1 cellular context compared by ENCODE assay signal in the genomic region with DNA sequence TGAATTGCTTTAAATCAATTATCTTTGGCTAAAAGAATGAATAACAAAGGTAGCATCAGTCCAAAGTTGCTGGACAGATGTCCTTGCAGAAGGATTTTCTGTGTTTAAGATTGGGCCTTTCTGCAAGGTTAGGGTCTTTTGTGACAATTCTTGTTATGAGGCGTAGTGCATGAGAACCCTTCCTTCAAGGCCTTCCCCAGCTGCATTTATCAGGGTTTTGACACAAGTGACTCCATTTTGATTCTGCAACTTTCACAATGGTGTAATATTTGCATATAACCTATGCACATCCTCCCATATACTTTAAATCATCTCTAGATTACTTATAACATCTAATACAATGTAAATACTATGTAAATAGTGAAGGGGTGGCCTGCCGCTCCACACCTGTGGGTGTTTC.
TF ChIP-seq lines count a peak whose summit lies in the region.

No MANE protein-coding gene starts in this region.

TF ChIP-seq in K562, 482 proteins besides CTCF, POLR2A, EP300 and RAD21 (continued from another document and continues in another):
- TF ChIP-seq, protein P1, sequence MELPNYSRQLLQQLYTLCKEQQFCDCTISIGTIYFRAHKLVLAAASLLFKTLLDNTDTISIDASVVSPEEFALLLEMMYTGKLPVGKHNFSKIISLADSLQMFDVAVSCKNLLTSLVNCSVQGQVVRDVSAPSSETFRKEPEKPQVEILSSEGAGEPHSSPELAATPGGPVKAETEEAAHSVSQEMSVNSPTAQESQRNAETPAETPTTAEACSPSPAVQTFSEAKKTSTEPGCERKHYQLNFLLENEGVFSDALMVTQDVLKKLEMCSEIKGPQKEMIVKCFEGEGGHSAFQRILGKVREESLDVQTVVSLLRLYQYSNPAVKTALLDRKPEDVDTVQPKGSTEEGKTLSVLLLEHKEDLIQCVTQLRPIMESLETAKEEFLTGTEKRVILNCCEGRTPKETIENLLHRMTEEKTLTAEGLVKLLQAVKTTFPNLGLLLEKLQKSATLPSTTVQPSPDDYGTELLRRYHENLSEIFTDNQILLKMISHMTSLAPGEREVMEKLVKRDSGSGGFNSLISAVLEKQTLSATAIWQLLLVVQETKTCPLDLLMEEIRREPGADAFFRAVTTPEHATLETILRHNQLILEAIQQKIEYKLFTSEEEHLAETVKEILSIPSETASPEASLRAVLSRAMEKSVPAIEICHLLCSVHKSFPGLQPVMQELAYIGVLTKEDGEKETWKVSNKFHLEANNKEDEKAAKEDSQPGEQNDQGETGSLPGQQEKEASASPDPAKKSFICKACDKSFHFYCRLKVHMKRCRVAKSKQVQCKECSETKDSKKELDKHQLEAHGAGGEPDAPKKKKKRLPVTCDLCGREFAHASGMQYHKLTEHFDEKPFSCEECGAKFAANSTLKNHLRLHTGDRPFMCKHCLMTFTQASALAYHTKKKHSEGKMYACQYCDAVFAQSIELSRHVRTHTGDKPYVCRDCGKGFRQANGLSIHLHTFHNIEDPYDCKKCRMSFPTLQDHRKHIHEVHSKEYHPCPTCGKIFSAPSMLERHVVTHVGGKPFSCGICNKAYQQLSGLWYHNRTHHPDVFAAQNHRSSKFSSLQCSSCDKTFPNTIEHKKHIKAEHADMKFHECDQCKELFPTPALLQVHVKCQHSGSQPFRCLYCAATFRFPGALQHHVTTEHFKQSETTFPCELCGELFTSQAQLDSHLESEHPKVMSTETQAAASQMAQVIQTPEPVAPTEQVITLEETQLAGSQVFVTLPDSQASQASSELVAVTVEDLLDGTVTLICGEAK (IDR thresholded peaks at IDR 0.05) = no peak
- TF ChIP-seq, protein P1 (CRISPR knock-in tag; IDR thresholded peaks at IDR 0.05) = no peak
- no peak for TF ChIP-seq ZC3H4 (CRISPR knock-in tag; IDR thresholded peaks at IDR 0.05; ENCODE audit: borderline replicate concordance)
- TF ChIP-seq, protein P2, sequence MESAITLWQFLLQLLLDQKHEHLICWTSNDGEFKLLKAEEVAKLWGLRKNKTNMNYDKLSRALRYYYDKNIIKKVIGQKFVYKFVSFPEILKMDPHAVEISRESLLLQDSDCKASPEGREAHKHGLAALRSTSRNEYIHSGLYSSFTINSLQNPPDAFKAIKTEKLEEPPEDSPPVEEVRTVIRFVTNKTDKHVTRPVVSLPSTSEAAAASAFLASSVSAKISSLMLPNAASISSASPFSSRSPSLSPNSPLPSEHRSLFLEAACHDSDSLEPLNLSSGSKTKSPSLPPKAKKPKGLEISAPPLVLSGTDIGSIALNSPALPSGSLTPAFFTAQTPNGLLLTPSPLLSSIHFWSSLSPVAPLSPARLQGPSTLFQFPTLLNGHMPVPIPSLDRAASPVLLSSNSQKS (CRISPR knock-in tag; IDR thresholded peaks at IDR 0.05) = no peak
- no peak for TF ChIP-seq HNRNPLL (IDR thresholded peaks at IDR 0.05; ENCODE audit: low read depth, low read length, poor library complexity, severe bottlenecking)
- TF ChIP-seq ZNF695 (CRISPR knock-in tag; IDR thresholded peaks at IDR 0.05) = no peak
- TF ChIP-seq, protein P3, sequence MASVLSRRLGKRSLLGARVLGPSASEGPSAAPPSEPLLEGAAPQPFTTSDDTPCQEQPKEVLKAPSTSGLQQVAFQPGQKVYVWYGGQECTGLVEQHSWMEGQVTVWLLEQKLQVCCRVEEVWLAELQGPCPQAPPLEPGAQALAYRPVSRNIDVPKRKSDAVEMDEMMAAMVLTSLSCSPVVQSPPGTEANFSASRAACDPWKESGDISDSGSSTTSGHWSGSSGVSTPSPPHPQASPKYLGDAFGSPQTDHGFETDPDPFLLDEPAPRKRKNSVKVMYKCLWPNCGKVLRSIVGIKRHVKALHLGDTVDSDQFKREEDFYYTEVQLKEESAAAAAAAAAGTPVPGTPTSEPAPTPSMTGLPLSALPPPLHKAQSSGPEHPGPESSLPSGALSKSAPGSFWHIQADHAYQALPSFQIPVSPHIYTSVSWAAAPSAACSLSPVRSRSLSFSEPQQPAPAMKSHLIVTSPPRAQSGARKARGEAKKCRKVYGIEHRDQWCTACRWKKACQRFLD (CRISPR knock-in tag; IDR thresholded peaks at IDR 0.05) = no peak
- no peak for TF ChIP-seq TAF7 (tag; IDR thresholded peaks at IDR 0.05)
- TF ChIP-seq CBX5 (IDR thresholded peaks at IDR 0.05; ENCODE audit: borderline replicate concordance, low read depth) = no peak
- no peak for TF ChIP-seq MYNN (IDR thresholded peaks at IDR 0.05)
- TF ChIP-seq MYNN (CRISPR knock-in tag; IDR thresholded peaks at IDR 0.05) = no peak
- TF ChIP-seq FOXK2 (conservative IDR thresholded peaks at IDR 0.05 in 1 of 2, IDR thresholded peaks at IDR 0.05 in 1 of 2; ENCODE audit: low read depth in 2 of 2) = no peak
- TF ChIP-seq ZNF561 (CRISPR knock-in tag; conservative IDR thresholded peaks at IDR 0.05) = no peak
- no peak for TF ChIP-seq ZNF217 (CRISPR knock-in tag; IDR thresholded peaks at IDR 0.05)
- TF ChIP-seq ZNF707 (CRISPR knock-in tag; conservative IDR thresholded peaks at IDR 0.05) = no peak
- TF ChIP-seq SMAD2 (IDR thresholded peaks at IDR 0.05; ENCODE audit: low read depth, low read length) = no peak
- TF ChIP-seq, protein P4, sequence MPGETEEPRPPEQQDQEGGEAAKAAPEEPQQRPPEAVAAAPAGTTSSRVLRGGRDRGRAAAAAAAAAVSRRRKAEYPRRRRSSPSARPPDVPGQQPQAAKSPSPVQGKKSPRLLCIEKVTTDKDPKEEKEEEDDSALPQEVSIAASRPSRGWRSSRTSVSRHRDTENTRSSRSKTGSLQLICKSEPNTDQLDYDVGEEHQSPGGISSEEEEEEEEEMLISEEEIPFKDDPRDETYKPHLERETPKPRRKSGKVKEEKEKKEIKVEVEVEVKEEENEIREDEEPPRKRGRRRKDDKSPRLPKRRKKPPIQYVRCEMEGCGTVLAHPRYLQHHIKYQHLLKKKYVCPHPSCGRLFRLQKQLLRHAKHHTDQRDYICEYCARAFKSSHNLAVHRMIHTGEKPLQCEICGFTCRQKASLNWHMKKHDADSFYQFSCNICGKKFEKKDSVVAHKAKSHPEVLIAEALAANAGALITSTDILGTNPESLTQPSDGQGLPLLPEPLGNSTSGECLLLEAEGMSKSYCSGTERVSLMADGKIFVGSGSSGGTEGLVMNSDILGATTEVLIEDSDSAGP (CRISPR knock-in tag; IDR thresholded peaks at IDR 0.05) = no peak
- TF ChIP-seq SRSF1 (IDR thresholded peaks at IDR 0.05; ENCODE audit: low read depth, low read length) = no peak
- TF ChIP-seq, protein P5, sequence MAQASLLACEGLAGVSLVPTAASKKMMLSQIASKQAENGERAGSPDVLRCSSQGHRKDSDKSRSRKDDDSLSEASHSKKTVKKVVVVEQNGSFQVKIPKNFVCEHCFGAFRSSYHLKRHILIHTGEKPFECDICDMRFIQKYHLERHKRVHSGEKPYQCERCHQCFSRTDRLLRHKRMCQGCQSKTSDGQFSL (CRISPR knock-in tag; IDR thresholded peaks at IDR 0.05) = no peak
- TF ChIP-seq, protein P5 (tag; IDR thresholded peaks at IDR 0.05) = peak in 1 of 2 experiments; percentile 82; a peak in 2 of 4 replicates
- TF ChIP-seq ZNF589 (CRISPR knock-in tag; IDR thresholded peaks at IDR 0.05; ENCODE audit: low read depth) = no peak
- 0 out of 2 replicates have a peak, but pooled peaks have one; percentile 33 for TF ChIP-seq ZNF134 (CRISPR knock-in tag; conservative IDR thresholded peaks at IDR 0.05)
- TF ChIP-seq, protein P6, sequence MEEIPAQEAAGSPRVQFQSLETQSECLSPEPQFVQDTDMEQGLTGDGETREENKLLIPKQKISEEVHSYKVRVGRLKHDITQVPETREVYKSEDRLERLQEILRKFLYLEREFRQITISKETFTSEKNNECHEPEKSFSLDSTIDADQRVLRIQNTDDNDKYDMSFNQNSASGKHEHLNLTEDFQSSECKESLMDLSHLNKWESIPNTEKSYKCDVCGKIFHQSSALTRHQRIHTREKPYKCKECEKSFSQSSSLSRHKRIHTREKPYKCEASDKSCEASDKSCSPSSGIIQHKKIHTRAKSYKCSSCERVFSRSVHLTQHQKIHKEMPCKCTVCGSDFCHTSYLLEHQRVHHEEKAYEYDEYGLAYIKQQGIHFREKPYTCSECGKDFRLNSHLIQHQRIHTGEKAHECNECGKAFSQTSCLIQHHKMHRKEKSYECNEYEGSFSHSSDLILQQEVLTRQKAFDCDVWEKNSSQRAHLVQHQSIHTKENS (CRISPR knock-in tag; IDR thresholded peaks at IDR 0.05) = no peak
- TF ChIP-seq, protein P7, sequence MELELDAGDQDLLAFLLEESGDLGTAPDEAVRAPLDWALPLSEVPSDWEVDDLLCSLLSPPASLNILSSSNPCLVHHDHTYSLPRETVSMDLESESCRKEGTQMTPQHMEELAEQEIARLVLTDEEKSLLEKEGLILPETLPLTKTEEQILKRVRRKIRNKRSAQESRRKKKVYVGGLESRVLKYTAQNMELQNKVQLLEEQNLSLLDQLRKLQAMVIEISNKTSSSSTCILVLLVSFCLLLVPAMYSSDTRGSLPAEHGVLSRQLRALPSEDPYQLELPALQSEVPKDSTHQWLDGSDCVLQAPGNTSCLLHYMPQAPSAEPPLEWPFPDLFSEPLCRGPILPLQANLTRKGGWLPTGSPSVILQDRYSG (tag; conservative IDR thresholded peaks at IDR 0.05; ENCODE audit: low read depth) = no peak; the same call in 1 of the 2 replicates
- TF ChIP-seq KHSRP (IDR thresholded peaks at IDR 0.05) = no peak
- TF ChIP-seq FUS (optimal IDR thresholded peaks at IDR 0.05; ENCODE audit: low read depth, low read length) = no peak
- TF ChIP-seq, protein P8, sequence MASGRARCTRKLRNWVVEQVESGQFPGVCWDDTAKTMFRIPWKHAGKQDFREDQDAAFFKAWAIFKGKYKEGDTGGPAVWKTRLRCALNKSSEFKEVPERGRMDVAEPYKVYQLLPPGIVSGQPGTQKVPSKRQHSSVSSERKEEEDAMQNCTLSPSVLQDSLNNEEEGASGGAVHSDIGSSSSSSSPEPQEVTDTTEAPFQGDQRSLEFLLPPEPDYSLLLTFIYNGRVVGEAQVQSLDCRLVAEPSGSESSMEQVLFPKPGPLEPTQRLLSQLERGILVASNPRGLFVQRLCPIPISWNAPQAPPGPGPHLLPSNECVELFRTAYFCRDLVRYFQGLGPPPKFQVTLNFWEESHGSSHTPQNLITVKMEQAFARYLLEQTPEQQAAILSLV (tag; IDR thresholded peaks at IDR 0.05) = peak; percentile 72
